24 cellular contexts compared by ENCODE assay signal in genomic region chr6:14997507-14997906, GRCh38.
"Had no signal": no experiment of that assay in that cellular context is flagged by ENCODE, and none has a peak within 500 bp of the region (broad histone marks: within the 10 kb centered on the region; RNA-seq: fewer than 3 reads in every experiment).

No MANE protein-coding gene starts in this region.

- H3K27ac Mint-ChIP-seq: dendritic cell treated with granulocyte-macrophage colony-stimulating factor and Interleukin-4, amounts not matched to agents 40 ng/mL and 50 ng/mL, for 4 days; effector memory CD8-positive, alpha-beta T cell; endodermal cell; mesothelial cell of epicardium had no signal

- H3K27me3 Mint-ChIP-seq: dendritic cell treated with granulocyte-macrophage colony-stimulating factor and Interleukin-4, amounts not matched to agents 40 ng/mL and 50 ng/mL, for 4 days; effector memory CD8-positive, alpha-beta T cell had no signal

- H3K4me1 ChIP-seq: colonic mucosa, esophagus squamous epithelium, gastrocnemius medialis, heart right ventricle, left lung, lower lobe of right lung had no signal

- H3K4me1 Mint-ChIP-seq: endodermal cell had no signal

- H3K36me3 Mint-ChIP-seq: mesothelial cell of epicardium had no signal

- H3K27ac ChIP-seq: colonic mucosa, epithelial cell of prostate, esophagus squamous epithelium, gastrocnemius medialis, heart right ventricle, left lung, lower lobe of right lung had no signal

- H3K4me3 Mint-ChIP-seq: dendritic cell treated with granulocyte-macrophage colony-stimulating factor and Interleukin-4, amounts not matched to agents 40 ng/mL and 50 ng/mL, for 4 days; effector memory CD8-positive, alpha-beta T cell; endodermal cell; mesothelial cell of epicardium had no signal

- FAIRE-seq: endometrium, islet of Langerhans had no signal

- H3K9me3 Mint-ChIP-seq: dendritic cell treated with granulocyte-macrophage colony-stimulating factor and Interleukin-4, amounts not matched to agents 40 ng/mL and 50 ng/mL, for 4 days; effector memory CD8-positive, alpha-beta T cell; endodermal cell; mesothelial cell of epicardium had no signal

- H3K27me3 ChIP-seq: colonic mucosa, esophagus squamous epithelium, gastrocnemius medialis, heart right ventricle, left lung had no signal

- H3K9me3 ChIP-seq: colonic mucosa, esophagus squamous epithelium, gastrocnemius medialis, heart right ventricle, left lung, lower lobe of right lung had no signal

- DNase-seq: colonic mucosa; cortex of kidney; effector CD8-positive, alpha-beta T cell; effector memory CD8-positive, alpha-beta T cell; endodermal cell; erythroblast; esophagus squamous epithelium; foreskin fibroblast; foreskin melanocyte; gastrocnemius medialis; glutamatergic neuron; head of caudate nucleus; heart right ventricle; hippocampal formation; left cardiac atrium; left lung; left ventricle myocardium superior; lower lobe of right lung; mesenchymal stem cell had no signal

- H3K36me3 ChIP-seq: colonic mucosa, esophagus squamous epithelium, gastrocnemius medialis, heart right ventricle, left lung, lower lobe of right lung had no signal

- ATAC-seq: effector memory CD8-positive, alpha-beta T cell; gastrocnemius medialis; heart right ventricle; left cardiac atrium; left lung; left ventricle myocardium superior; lower lobe of right lung had no signal

- H3K4me3 ChIP-seq: colonic mucosa, esophagus squamous epithelium, gastrocnemius medialis, heart right ventricle, left lung, lower lobe of right lung had no signal
